ENCODE assay signal across 1 cellular context in genomic region chr6:24430086-24430485, GRCh38.
TF ChIP-seq lines count a peak whose summit lies in the region.

No MANE protein-coding gene starts in this region.

TF ChIP-seq in IMR-90, 13 proteins besides CTCF, POLR2A, EP300 and RAD21 (continued from another document):
- TF ChIP-seq ELK1 (IDR thresholded peaks at IDR 0.05; ENCODE audit: borderline replicate concordance, low read depth, low read length) (no peak), MAFK (IDR thresholded peaks at IDR 0.05; ENCODE audit: low read depth, low read length) (no peak), CEBPB (IDR thresholded peaks at IDR 0.05; ENCODE audit: low read depth, low read length) (no peak), BHLHE40 (IDR thresholded peaks at IDR 0.05; ENCODE audit: low read depth, low read length) (no peak), CHD1 (IDR thresholded peaks at IDR 0.05; ENCODE audit: low read depth, low read length) (no peak), NFE2L2 (IDR thresholded peaks at IDR 0.05; ENCODE audit: low read depth, low read length) (no peak), SMC3 (IDR thresholded peaks at IDR 0.05; ENCODE audit: low read depth, low read length) (no peak), RFX5 (IDR thresholded peaks at IDR 0.05; ENCODE audit: low read depth, low read length) (no peak)
